10 cellular contexts compared by ENCODE assay signal in the genomic region with DNA sequence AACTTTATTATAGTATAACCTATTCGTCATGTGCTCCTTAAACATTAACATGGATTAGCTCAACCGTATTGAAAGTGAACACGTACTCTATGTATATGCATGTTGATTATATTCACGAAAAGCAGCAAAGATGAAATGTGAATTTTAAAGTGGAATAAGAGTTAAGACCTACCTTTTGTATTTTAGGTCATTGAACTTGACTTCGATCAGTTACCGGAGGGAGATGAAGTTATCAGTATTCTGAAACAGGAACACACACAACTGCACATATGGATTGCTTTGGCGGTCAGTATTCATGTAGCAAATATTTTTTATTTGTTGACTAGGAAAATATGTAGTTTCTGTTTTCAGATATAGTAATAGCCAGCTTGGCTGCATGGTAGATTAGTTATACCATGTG. TPM values are rescaled to one million over a fixed set of nuclear protein-coding genes. Genes with fewer than 3 reads are reported as not detected.
DNase-seq lines count a peak whose midpoint lies in the region; ATAC-seq and TF ChIP-seq lines count a peak whose summit lies in the region.
"Had no signal": no experiment of that assay in that cellular context is flagged by ENCODE, and none has a peak within 500 bp of the region (broad histone marks: within the 10 kb centered on the region; RNA-seq: fewer than 3 reads in every experiment).

No MANE protein-coding gene starts in this region.

- DNase-seq in Calu3 (no peak), neural progenitor cell (ENCODE audit: low spot score) (no peak), NCI-H510A treated with DMSO at 0.1 percent for 48 hours (lab: John Stamatoyannopoulos, UW) (no peak)
- DNase-seq: NCI-H2081, T-helper 9 cell had no signal

- no peak overlapping the region for H2AFZ ChIP-seq in Loucy (ENCODE audit: low read length)
- no peak overlapping the region for H2AFZ ChIP-seq in neural progenitor cell (replicated peaks)

- H3K4me2 ChIP-seq in Loucy (ENCODE audit: low read depth, low read length, poor library complexity, severe bottlenecking) (peak overlapping the region; percentile 81), neural progenitor cell (peak overlapping the region; percentile 89)

- no peak for TF ChIP-seq CTCF in Calu3 (IDR thresholded peaks at IDR 0.05; ENCODE audit: unreplicated experiment)
- no peak for TF ChIP-seq CTCF in Loucy (conservative IDR thresholded peaks at IDR 0.05; ENCODE audit: low read length)
- no peak for TF ChIP-seq CTCF in neural progenitor cell (IDR thresholded peaks at IDR 0.05)

- H3K4me1 Mint-ChIP-seq in Calu3 (ENCODE audit: low read depth, unreplicated experiment) (peaks cover 19% of the 10 kb centered on the region), neural progenitor cell (peaks cover 6% of the 10 kb centered on the region)

- CTCF ChIA-PET in Calu3 (lab: Charles Lee): no interaction called here

- H3K4me3 ChIP-seq in Loucy (ENCODE audit: low read length, poor library complexity, severe bottlenecking): peak overlapping the region; percentile 87
- peak overlapping the region; percentile 92 for H3K4me3 ChIP-seq in ectodermal cell (ENCODE audit: insufficient read depth, low read depth, low read length)
- peak overlapping the region; percentile 88 for H3K4me3 ChIP-seq in neural progenitor cell

- 95 to 97% methylated on average over 7 of the region's 7 CpGs for WGBS in ectodermal cell, 2 experiments

- H3K27me3 Mint-ChIP-seq in Calu3 (ENCODE audit: unreplicated experiment) (no peaks in the 10 kb centered on the region), neural progenitor cell (ENCODE audit: insufficient read depth, low read depth) (peaks cover 4% of the 10 kb centered on the region)

- H3K27me3 ChIP-seq in Loucy (ENCODE audit: insufficient read depth, low read length, poor library complexity, severe bottlenecking): no peaks in the 10 kb centered on the region
- no peaks in the 10 kb centered on the region for H3K27me3 ChIP-seq in ectodermal cell (ENCODE audit: control insufficient read depth, insufficient read depth, low read length, poor library complexity, severe bottlenecking)
- H3K27me3 ChIP-seq in neural progenitor cell: no peaks in the 10 kb centered on the region

- H3K9ac ChIP-seq in Loucy (ENCODE audit: low read depth, low read length, poor library complexity, severe bottlenecking): peak overlapping the region; percentile 85
- H3K9ac ChIP-seq in neural progenitor cell: no peak overlapping the region

- H3K4me3 Mint-ChIP-seq in Calu3 (ENCODE audit: low read depth, unreplicated experiment) (peak overlapping the region; percentile 94), neural progenitor cell (peak overlapping the region; percentile 97)

- H3K4me1 ChIP-seq in Loucy (ENCODE audit: insufficient read depth, low read length, poor library complexity, severe bottlenecking): peaks cover 59% of the 10 kb centered on the region
- peaks cover 6% of the 10 kb centered on the region for H3K4me1 ChIP-seq in ectodermal cell (ENCODE audit: control insufficient read depth, insufficient read depth, low read length)
- peaks cover 7% of the 10 kb centered on the region for H3K4me1 ChIP-seq in neural progenitor cell

- H3K27ac ChIP-seq in ectodermal cell (ENCODE audit: insufficient read depth, low read depth, low read length, poor library complexity, severe bottlenecking) (no peak overlapping the region), neural progenitor cell (no peak overlapping the region)

- H4K20me1 ChIP-seq in Loucy (ENCODE audit: insufficient read depth, low read length, poor library complexity, severe bottlenecking) (peaks cover 15% of the 10 kb centered on the region), neural progenitor cell (ENCODE audit: low read depth) (peaks cover 8% of the 10 kb centered on the region)

- H3K79me2 ChIP-seq in Loucy (ENCODE audit: insufficient read depth, low read length) (peaks cover 59% of the 10 kb centered on the region), neural progenitor cell (ENCODE audit: low read depth) (peaks cover 14% of the 10 kb centered on the region)

- H3K27ac Mint-ChIP-seq in Calu3 (ENCODE audit: unreplicated experiment) (no peak overlapping the region), neural progenitor cell (no peak overlapping the region)

- no peaks in the 10 kb centered on the region for H3K9me3 ChIP-seq in Loucy (ENCODE audit: insufficient read depth, low read depth, low read length)
- no peaks in the 10 kb centered on the region for H3K9me3 ChIP-seq in ectodermal cell (ENCODE audit: control insufficient read depth, low read length)
- no peaks in the 10 kb centered on the region for H3K9me3 ChIP-seq in neural progenitor cell (ENCODE audit: low read depth)

- intact Hi-C loops in Calu3 (cut with micrococcal nuclease; ENCODE audit: unreplicated experiment): no loop called here

- BruUV-seq in Calu3 (replicated peaks; lab: Mats Ljungman, UMichigan): no TSS peak

- H3K36me3 Mint-ChIP-seq in Calu3 (ENCODE audit: insufficient read depth, unreplicated experiment): peaks cover 34% of the 10 kb centered on the region
- peaks cover 1% of the 10 kb centered on the region for H3K36me3 Mint-ChIP-seq in neural progenitor cell

- ATAC-seq in HG03175 (IDR thresholded peaks at IDR 0.05; ENCODE audit: unreplicated experiment): no peak
- ATAC-seq in HG03280 (IDR thresholded peaks at IDR 0.05; ENCODE audit: unreplicated experiment): no peak
- no peak for ATAC-seq in GM18519 (IDR thresholded peaks at IDR 0.05; ENCODE audit: low FRiP score, unreplicated experiment)

- peaks cover 23% of the 10 kb centered on the region; the same call in 1 of the 2 replicates for H3K36me3 ChIP-seq in Loucy (ENCODE audit: insufficient read depth, low read length)
- H3K36me3 ChIP-seq in ectodermal cell (ENCODE audit: control insufficient read depth, insufficient read depth, low read length): peaks cover 20% of the 10 kb centered on the region
- H3K36me3 ChIP-seq in neural progenitor cell: peaks cover 11% of the 10 kb centered on the region

- peaks cover 3% of the 10 kb centered on the region; the same call in 1 of the 2 replicates for H3F3A ChIP-seq in Loucy (ENCODE audit: low read depth)
- H3F3A ChIP-seq in neural progenitor cell (ENCODE audit: low read depth): peaks cover 35% of the 10 kb centered on the region

- H3K9me3 Mint-ChIP-seq in Calu3 (ENCODE audit: low read depth, unreplicated experiment) (no peaks in the 10 kb centered on the region), neural progenitor cell (no peaks in the 10 kb centered on the region)

- H3K9me2 ChIP-seq in Loucy (replicated peaks; ENCODE audit: low read depth, low read length): no peaks in the 10 kb centered on the region

RNA-seq across cellular contexts. Expression of gene CTR9, which starts 1.4 kb away (rescaled TPM):
- 31.4 and 34.0 TPM in 2 replicates for total RNA-seq in Calu3 (2022)
- polyA plus RNA-seq in ectodermal cell (2013, experiment 1 of 4): 36.3 TPM
- 34.1 TPM for polyA plus RNA-seq in ectodermal cell (2013, experiment 2 of 4)
- 31.6 TPM for polyA plus RNA-seq in ectodermal cell (2013, experiment 3 of 4)
- 35.8 TPM for polyA plus RNA-seq in ectodermal cell (2013, experiment 4 of 4)
- total RNA-seq in neural progenitor cell (ENCODE audit: low replicate concordance): 20.8 and 26.4 TPM in 2 replicates

RNA-seq across cellular contexts. Expression of gene EIF4G2, which starts 56.2 kb away (rescaled TPM):
- 690 and 772 TPM in 2 replicates for total RNA-seq in Calu3 (2022)
- polyA plus RNA-seq in ectodermal cell (2013, experiment 1 of 4): 1,042 TPM
- 1,000 TPM for polyA plus RNA-seq in ectodermal cell (2013, experiment 2 of 4)
- 812 TPM for polyA plus RNA-seq in ectodermal cell (2013, experiment 3 of 4)
- 895 TPM for polyA plus RNA-seq in ectodermal cell (2013, experiment 4 of 4)
- 790 and 1,052 TPM in 2 replicates for total RNA-seq in neural progenitor cell (ENCODE audit: low replicate concordance)

RNA-seq across cellular contexts. Expression of gene IRAG1, which starts 58.9 kb away (rescaled TPM):
- total RNA-seq in Calu3 (2022): not detected in 2 replicates
- 5.6 TPM for polyA plus RNA-seq in ectodermal cell (2013, experiment 1 of 4)
- 7.1 TPM for polyA plus RNA-seq in ectodermal cell (2013, experiment 2 of 4)
- 5.7 TPM for polyA plus RNA-seq in ectodermal cell (2013, experiment 3 of 4)
- 5.8 TPM for polyA plus RNA-seq in ectodermal cell (2013, experiment 4 of 4)
- total RNA-seq in neural progenitor cell (ENCODE audit: low replicate concordance): 5.2 and 5.9 TPM in 2 replicates
